ENCODE assay signal across 10 cellular contexts in the genomic region with DNA sequence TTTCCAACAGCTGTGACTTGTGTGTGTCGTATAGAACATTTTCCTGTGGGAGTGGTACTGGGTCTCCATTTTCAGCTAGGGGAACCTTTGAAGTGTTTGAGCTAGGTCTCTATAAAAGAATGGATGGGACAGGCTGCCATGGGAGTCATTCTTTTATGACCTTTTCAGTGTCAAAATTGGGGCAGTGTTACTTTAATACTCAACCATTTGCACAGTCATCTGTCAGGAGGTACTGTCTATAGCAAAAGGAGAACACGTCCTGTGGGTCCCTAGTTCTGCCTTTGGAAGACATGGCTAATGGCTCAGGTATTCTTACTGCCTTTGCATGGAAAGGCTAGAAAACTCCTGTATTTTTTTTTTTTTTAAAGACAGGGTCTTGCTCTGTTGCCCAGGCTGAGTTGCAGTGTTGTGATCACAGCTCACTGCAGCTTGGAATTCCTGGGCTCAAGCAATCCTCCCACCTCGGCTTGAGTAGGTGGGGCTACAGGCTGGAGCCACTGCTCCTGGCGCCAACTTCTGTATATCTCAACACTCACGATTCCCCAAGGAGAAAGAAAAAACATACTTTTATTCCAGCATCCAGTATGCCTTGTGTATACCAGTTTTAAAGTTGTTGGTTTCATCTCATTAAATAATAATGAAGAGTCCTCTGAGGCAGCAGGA. TPM values are rescaled to one million over a fixed set of nuclear protein-coding genes. Genes with fewer than 3 reads are reported as not detected.
DNase-seq lines count a peak whose midpoint lies in the region; ATAC-seq, FAIRE-seq and TF ChIP-seq lines count a peak whose summit lies in the region.
"Had no signal": no experiment of that assay in that cellular context is flagged by ENCODE, and none has a peak within 500 bp of the region (broad histone marks: within the 10 kb centered on the region; RNA-seq: fewer than 3 reads in every experiment).

No MANE protein-coding gene starts in this region.

- 38 to 43% methylated on average over 5 of the region's 5 CpGs for WGBS in tibial nerve, 2 donors

- intact Hi-C loops in activated CD8-positive, alpha-beta T cell treated with anti-CD3 and anti-CD28 coated beads for 36 hours (cut with micrococcal nuclease) = no loop called here

- H3K4me3 ChIP-seq in tibial nerve = no peak overlapping the region

- peak overlapping the region; percentile 89 for H3K4me3 Mint-ChIP-seq in activated naive CD4-positive, alpha-beta T cell treated with anti-CD3 and anti-CD28 coated beads, Interleukin-2, amount 50 U/mL, for 24 hours
- H3K4me3 Mint-ChIP-seq in activated CD8-positive, alpha-beta T cell treated with anti-CD3 and anti-CD28 coated beads for 36 hours = peak overlapping the region; percentile 89
- peak overlapping the region; percentile 61 to 99 (median 92) for H3K4me3 Mint-ChIP-seq in immature natural killer cell

- peak overlapping the region; percentile 94 for H3K27ac Mint-ChIP-seq in activated naive CD4-positive, alpha-beta T cell treated with anti-CD3 and anti-CD28 coated beads, Interleukin-2, amount 50 U/mL, for 24 hours
- peak overlapping the region in 1 of 2 donors; percentile 97 for H3K27ac Mint-ChIP-seq in activated naive CD4-positive, alpha-beta T cell treated with anti-CD3 and anti-CD28 coated beads, Interleukin-2, amount 50 U/mL, for 72 hours
- H3K27ac Mint-ChIP-seq in activated CD8-positive, alpha-beta T cell treated with anti-CD3 and anti-CD28 coated beads for 36 hours = peak overlapping the region; percentile 98
- H3K27ac Mint-ChIP-seq in immature natural killer cell = peak overlapping the region in 3 of 6 donors; percentile 7 to 97 (median 85)

- H3K27ac ChIP-seq in tibial nerve = peak overlapping the region in 3 of 4 donors; percentile 97 to 100 (median 98)

- H3K27me3 Mint-ChIP-seq in activated naive CD4-positive, alpha-beta T cell treated with anti-CD3 and anti-CD28 coated beads, Interleukin-2, amount 50 U/mL, for 24 hours = no peaks in the 10 kb centered on the region
- H3K27me3 Mint-ChIP-seq in activated CD8-positive, alpha-beta T cell treated with anti-CD3 and anti-CD28 coated beads for 36 hours = no peaks in the 10 kb centered on the region
- peaks cover 11 to 32% (median 22%) of the 10 kb centered on the region in 3 donors for H3K27me3 Mint-ChIP-seq in immature natural killer cell (ENCODE audit: low read depth in 3 of 3)

- peaks cover 0 to 47% (median 34%) of the 10 kb centered on the region in 4 donors for H3K4me1 ChIP-seq in tibial nerve

- no peak for ATAC-seq in activated naive CD4-positive, alpha-beta T cell treated with anti-CD3 and anti-CD28 coated beads, Interleukin-2, amount 50 U/mL, for 72 hours
- ATAC-seq in activated CD8-positive, alpha-beta T cell treated with anti-CD3 and anti-CD28 coated beads for 36 hours = no peak

- peaks cover 39% of the 10 kb centered on the region for H3K4me1 Mint-ChIP-seq in activated naive CD4-positive, alpha-beta T cell treated with anti-CD3 and anti-CD28 coated beads, Interleukin-2, amount 50 U/mL, for 24 hours
- peaks cover 51% of the 10 kb centered on the region for H3K4me1 Mint-ChIP-seq in activated CD8-positive, alpha-beta T cell treated with anti-CD3 and anti-CD28 coated beads for 36 hours (ENCODE audit: low read depth)
- H3K4me1 Mint-ChIP-seq in immature natural killer cell = peaks cover 33 to 40% of the 10 kb centered on the region in 2 donors

- TF ChIP-seq EP300 in tibial nerve (IDR thresholded peaks at IDR 0.05) = no peak

- peaks cover 26% of the 10 kb centered on the region for H3K36me3 Mint-ChIP-seq in activated naive CD4-positive, alpha-beta T cell treated with anti-CD3 and anti-CD28 coated beads, Interleukin-2, amount 50 U/mL, for 24 hours
- peaks cover 43 to 51% of the 10 kb centered on the region in 2 donors for H3K36me3 Mint-ChIP-seq in activated naive CD4-positive, alpha-beta T cell treated with anti-CD3 and anti-CD28 coated beads, Interleukin-2, amount 50 U/mL, for 72 hours
- peaks cover 59% of the 10 kb centered on the region for H3K36me3 Mint-ChIP-seq in activated CD8-positive, alpha-beta T cell treated with anti-CD3 and anti-CD28 coated beads for 36 hours (ENCODE audit: low read depth)
- H3K36me3 Mint-ChIP-seq in immature natural killer cell = peaks cover 22 to 42% (median 23%) of the 10 kb centered on the region in 3 donors

- H3K9me3 ChIP-seq in tibial nerve = no peaks in the 10 kb centered on the region

- no peak for TF ChIP-seq CTCF in activated CD8-positive, alpha-beta T cell treated with anti-CD3 and anti-CD28 coated beads for 36 hours (IDR thresholded peaks at IDR 0.05)
- TF ChIP-seq CTCF in tibial nerve (IDR thresholded peaks at IDR 0.05) = no peak
- TF ChIP-seq CTCF in GM20000 (IDR thresholded peaks at IDR 0.05; ENCODE audit: extremely low read depth, missing control alignments) = no peak

- no peak for TF ChIP-seq POLR2A in tibial nerve (IDR thresholded peaks at IDR 0.05)

- POLR2A ChIA-PET in activated CD8-positive, alpha-beta T cell treated with anti-CD3 and anti-CD28 coated beads for 36 hours (lab: Charles Lee) = interaction anchor here (0.6 to 17.7 kb wide), 8 partner anchors 8 to 200 kb away, joined by 3 to 234 read pairs (median 8); a partner anchor contains a TSS

- FAIRE-seq in urothelium cell line (lab: Jason Lieb, UNC) = no peak

- DNase-seq in activated naive CD4-positive, alpha-beta T cell treated with anti-CD3 and anti-CD28 coated beads, Interleukin-2, amount 50 U/mL, for 72 hours (ENCODE audit: low spot score in 2 of 2) = no peak
- DNase-seq in activated CD8-positive, alpha-beta T cell treated with anti-CD3 and anti-CD28 coated beads for 36 hours = no peak
- no peak for DNase-seq in immature natural killer cell
- DNase-seq in tibial nerve (ENCODE audit: low spot score in 2 of 2) = no peak
- no peak for DNase-seq in urothelium cell line (ENCODE audit: low spot score)
- DNase-seq in NCI-H2029 (lab: John Stamatoyannopoulos, UW) = no peak
- DNase-seq in GM20000 (ENCODE audit: low spot score) = no peak
- DNase-seq: DMS79 treated with DMSO at 0.1 percent for 48 hours had no signal

- no peaks in the 10 kb centered on the region for H3K9me3 Mint-ChIP-seq in activated naive CD4-positive, alpha-beta T cell treated with anti-CD3 and anti-CD28 coated beads, Interleukin-2, amount 50 U/mL, for 24 hours
- no peaks in the 10 kb centered on the region for H3K9me3 Mint-ChIP-seq in activated naive CD4-positive, alpha-beta T cell treated with anti-CD3 and anti-CD28 coated beads, Interleukin-2, amount 50 U/mL, for 72 hours
- no peaks in the 10 kb centered on the region for H3K9me3 Mint-ChIP-seq in activated CD8-positive, alpha-beta T cell treated with anti-CD3 and anti-CD28 coated beads for 36 hours
- H3K9me3 Mint-ChIP-seq in immature natural killer cell = no peaks in the 10 kb centered on the region

- H3K27me3 ChIP-seq in tibial nerve = no peaks in the 10 kb centered on the region

- H3K36me3 ChIP-seq in tibial nerve = peaks cover 0 to 62% (median 28%) of the 10 kb centered on the region in 3 donors

- CTCF ChIA-PET in activated CD8-positive, alpha-beta T cell treated with anti-CD3 and anti-CD28 coated beads for 36 hours (lab: Charles Lee) = interaction anchor here (0.9 to 7.9 kb wide), 7 partner anchors 11 to 348 kb away, joined by 5 to 69 read pairs (median 23); a partner anchor contains a TSS

RNA-seq across cellular contexts. Expression of a gene that starts 2.1 kb away (rescaled TPM):
- total RNA-seq in activated naive CD4-positive, alpha-beta T cell treated with anti-CD3 and anti-CD28 coated beads, Interleukin-2, amount 50 U/mL, for 72 hours = 100 to 1,000 TPM; 460 to 506 TPM
- 100 to 1,000 TPM; 518 to 536 TPM for total RNA-seq in activated CD8-positive, alpha-beta T cell treated with anti-CD3 and anti-CD28 coated beads for 36 hours
- 100 to 1,000 TPM in 1 of 3 donors, 10 to 100 TPM in 2; 48.9 to 113 (median 69.4) TPM for polyA plus RNA-seq in immature natural killer cell
- total RNA-seq in tibial nerve = 100 to 1,000 TPM; 347 to 405 (median 390) TPM

RNA-seq across cellular contexts. Expression of a gene that starts 14.3 kb away (rescaled TPM):
- total RNA-seq in activated naive CD4-positive, alpha-beta T cell treated with anti-CD3 and anti-CD28 coated beads, Interleukin-2, amount 50 U/mL, for 72 hours = 10 to 100 TPM; 47.6 to 64.2 TPM
- 10 to 100 TPM; 68.5 to 71.7 TPM for total RNA-seq in activated CD8-positive, alpha-beta T cell treated with anti-CD3 and anti-CD28 coated beads for 36 hours
- 100 to 1,000 TPM; 139 to 239 (median 180) TPM for polyA plus RNA-seq in immature natural killer cell
- total RNA-seq in tibial nerve = 100 to 1,000 TPM; 178 to 206 (median 197) TPM

RNA-seq across cellular contexts. Expression of a gene that starts 16.2 kb away (rescaled TPM):
- total RNA-seq in activated naive CD4-positive, alpha-beta T cell treated with anti-CD3 and anti-CD28 coated beads, Interleukin-2, amount 50 U/mL, for 72 hours = 10 to 100 TPM; 37.5 to 52.2 TPM
- total RNA-seq in activated CD8-positive, alpha-beta T cell treated with anti-CD3 and anti-CD28 coated beads for 36 hours = 10 to 100 TPM; 48.2 to 51.1 TPM
- polyA plus RNA-seq in immature natural killer cell = 10 to 100 TPM; 13.8 to 30.5 (median 18.4) TPM
- 10 to 100 TPM; 18.0 to 38.2 (median 26.9) TPM for total RNA-seq in tibial nerve

RNA-seq across cellular contexts. Expression of a gene that starts 52.3 kb away (rescaled TPM):
- total RNA-seq in activated naive CD4-positive, alpha-beta T cell treated with anti-CD3 and anti-CD28 coated beads, Interleukin-2, amount 50 U/mL, for 72 hours = 1 to 10 TPM in 1 of 2 donors, under 1 TPM in 1; 0.27 to 1.4 TPM
- total RNA-seq in activated CD8-positive, alpha-beta T cell treated with anti-CD3 and anti-CD28 coated beads for 36 hours = under 1 TPM; 0.07 to 0.09 TPM
- polyA plus RNA-seq in immature natural killer cell = not detected
- under 1 TPM; 0.42 to 0.78 (median 0.52) TPM for total RNA-seq in tibial nerve
- total RNA-seq: kidney epithelial cell had no signal
